12 cellular contexts compared by ENCODE assay signal in genomic region chr17:56866496-56866895, GRCh38. TPM values are rescaled to one million over a fixed set of nuclear protein-coding genes. Genes with fewer than 3 reads are reported as not detected.
DNase-seq lines count a peak whose midpoint lies in the region; ATAC-seq and TF ChIP-seq lines count a peak whose summit lies in the region.
"Had no signal": no experiment of that assay in that cellular context is flagged by ENCODE, and none has a peak within 500 bp of the region (broad histone marks: within the 10 kb centered on the region; RNA-seq: fewer than 3 reads in every experiment).

No MANE protein-coding gene starts in this region.

- DNase-seq in BE2C (no peak), SK-MEL-5 (ENCODE audit: low read depth, low spot score) (peak; percentile 61), fibroblast of peridontal ligament (ENCODE audit: extremely low read depth) (peak; percentile 4), NCI-H1417 treated with DMSO at 0.1 percent for 48 hours (lab: John Stamatoyannopoulos, UW) (no peak), NCI-H187 treated with DMSO at 0.1 percent for 48 hours (lab: John Stamatoyannopoulos, UW) (no peak), NCI-H510A (lab: John Stamatoyannopoulos, UW) (no peak)
- DNase-seq: left ventricle myocardium inferior, NCI-H2171 treated with DMSO at 0.1 percent for 48 hours, transverse colon had no signal

- in situ Hi-C loops in SK-MEL-5 (cut with HindIII; ENCODE audit: low pct_unique_long_range_greater_than_20kb, low sequenced_read_pairs): no loop called here

- peak; percentile 29 for TF ChIP-seq CTCF in BE2C (IDR thresholded peaks at IDR 0.05; ENCODE audit: low read depth, low read length)

- no peak overlapping the region for H3K4me3 ChIP-seq in BE2C (ENCODE audit: low read depth, low read length)
- H3K4me3 ChIP-seq: left ventricle myocardium inferior, transverse colon had no signal

- peak; percentile 45 for ATAC-seq in GM18868 (IDR thresholded peaks at IDR 0.05; ENCODE audit: unreplicated experiment)
- ATAC-seq in HG02798 (IDR thresholded peaks at IDR 0.05; ENCODE audit: poor library complexity, unreplicated experiment): no peak
- ATAC-seq: activated CD4-positive, CD25-positive, alpha-beta regulatory T cell treated with anti-CD3 and anti-CD28 coated beads, Interleukin-2, amount 50 U/mL, for 24 hours had no signal

- no peaks in the 10 kb centered on the region for H3K9me3 ChIP-seq in BE2C
- H3K9me3 ChIP-seq: left ventricle myocardium inferior, transverse colon had no signal

- H3K27me3 ChIP-seq in BE2C: peaks cover 39% of the 10 kb centered on the region
- H3K27me3 ChIP-seq: transverse colon had no signal

- no peaks in the 10 kb centered on the region for H3K4me1 ChIP-seq in BE2C
- H3K4me1 ChIP-seq: left ventricle myocardium inferior had no signal

- no peaks in the 10 kb centered on the region for H3K36me3 ChIP-seq in BE2C

RNA-seq across cellular contexts. Expression of gene DGKE, which starts 32.5 kb away (rescaled TPM):
- 0.17 TPM for polyA plus RNA-seq in BE2C (2012; ENCODE audit: insufficient read depth, insufficient read length, low read depth)
- 0.55 and 0.96 TPM in 2 replicates for total RNA-seq in SK-MEL-5 (2014; rRNA removed; shearing (Covaris generic))
- polyA plus RNA-seq in SK-MEL-5 (2015; cell fraction: cytosol; rRNA removed): 0.32 and 0.86 TPM in 2 replicates
- 5.4 and 5.6 TPM in 2 replicates for polyA plus RNA-seq in SK-MEL-5 (2015; cell fraction: nucleus; rRNA removed)

RNA-seq across cellular contexts. Expression of gene C17orf67, which starts 32.8 kb away (rescaled TPM):
- not detected for polyA plus RNA-seq in BE2C (2012; ENCODE audit: insufficient read depth, insufficient read length, low read depth)
- total RNA-seq in SK-MEL-5 (2014; rRNA removed; shearing (Covaris generic)): 0.59 and 1.1 TPM in 2 replicates
- 0.96 and 1.4 TPM in 2 replicates for polyA plus RNA-seq in SK-MEL-5 (2015; cell fraction: cytosol; rRNA removed)
- 3.7 TPM in 1 of 2 replicates, not detected in the other for polyA plus RNA-seq in SK-MEL-5 (2015; cell fraction: nucleus; rRNA removed)

RNA-seq across cellular contexts. Expression of gene TRIM25, which starts 47.4 kb away (rescaled TPM):
- 9.6 TPM for polyA plus RNA-seq in BE2C (2012; ENCODE audit: insufficient read depth, insufficient read length, low read depth)
- 15.2 and 16.8 TPM in 2 replicates for total RNA-seq in SK-MEL-5 (2014; rRNA removed; shearing (Covaris generic))
- 44.2 and 60.2 TPM in 2 replicates for polyA plus RNA-seq in SK-MEL-5 (2015; cell fraction: cytosol; rRNA removed)
- 103 and 112 TPM in 2 replicates for polyA plus RNA-seq in SK-MEL-5 (2015; cell fraction: nucleus; rRNA removed)

Comparison
In these comparisons a context has a peak if more than half of its experiments do, and no peak if none do; other contexts are left out.
1. DNase-seq: peak in SK-MEL-5 (single experiment) and fibroblast of peridontal ligament (single experiment); none in BE2C (single experiment), NCI-H1417 treated with DMSO at 0.1 percent for 48 hours (single experiment), NCI-H187 treated with DMSO at 0.1 percent for 48 hours (single experiment) and NCI-H510A (single experiment).